In genomic region chr2:226891780-226892590, GRCh38 we compare ENCODE assay signal across 1 cellular context.
TF ChIP-seq lines count a peak whose summit lies in the region.

No MANE protein-coding gene starts in this region.

TF ChIP-seq in K562, 482 proteins besides CTCF, POLR2A, EP300 and RAD21 (continued from another document):
- TF ChIP-seq SETDB1 (IDR thresholded peaks at IDR 0.05; ENCODE audit: low read length) (no peak), KLF10 (CRISPR knock-in tag; IDR thresholded peaks at IDR 0.05) (no peak), KLF1 (tag; IDR thresholded peaks at IDR 0.05) (no peak), SFPQ (IDR thresholded peaks at IDR 0.05; ENCODE audit: low read depth, low read length) (no peak), LCOR (CRISPR knock-in tag; IDR thresholded peaks at IDR 0.05) (no peak), XRCC3 (IDR thresholded peaks at IDR 0.05) (no peak), U2AF2 (optimal IDR thresholded peaks at IDR 0.05; ENCODE audit: low read depth, low read length) (no peak)
- TF ChIP-seq, protein P1, sequence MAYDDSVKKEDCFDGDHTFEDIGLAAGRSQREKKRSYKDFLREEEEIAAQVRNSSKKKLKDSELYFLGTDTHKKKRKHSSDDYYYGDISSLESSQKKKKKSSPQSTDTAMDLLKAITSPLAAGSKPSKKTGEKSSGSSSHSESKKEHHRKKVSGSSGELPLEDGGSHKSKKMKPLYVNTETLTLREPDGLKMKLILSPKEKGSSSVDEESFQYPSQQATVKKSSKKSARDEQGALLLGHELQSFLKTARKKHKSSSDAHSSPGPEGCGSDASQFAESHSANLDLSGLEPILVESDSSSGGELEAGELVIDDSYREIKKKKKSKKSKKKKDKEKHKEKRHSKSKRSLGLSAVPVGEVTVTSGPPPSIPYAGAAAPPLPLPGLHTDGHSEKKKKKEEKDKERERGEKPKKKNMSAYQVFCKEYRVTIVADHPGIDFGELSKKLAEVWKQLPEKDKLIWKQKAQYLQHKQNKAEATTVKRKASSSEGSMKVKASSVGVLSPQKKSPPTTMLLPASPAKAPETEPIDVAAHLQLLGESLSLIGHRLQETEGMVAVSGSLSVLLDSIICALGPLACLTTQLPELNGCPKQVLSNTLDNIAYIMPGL (CRISPR knock-in tag; IDR thresholded peaks at IDR 0.05) = no peak
- TF ChIP-seq, protein P2, sequence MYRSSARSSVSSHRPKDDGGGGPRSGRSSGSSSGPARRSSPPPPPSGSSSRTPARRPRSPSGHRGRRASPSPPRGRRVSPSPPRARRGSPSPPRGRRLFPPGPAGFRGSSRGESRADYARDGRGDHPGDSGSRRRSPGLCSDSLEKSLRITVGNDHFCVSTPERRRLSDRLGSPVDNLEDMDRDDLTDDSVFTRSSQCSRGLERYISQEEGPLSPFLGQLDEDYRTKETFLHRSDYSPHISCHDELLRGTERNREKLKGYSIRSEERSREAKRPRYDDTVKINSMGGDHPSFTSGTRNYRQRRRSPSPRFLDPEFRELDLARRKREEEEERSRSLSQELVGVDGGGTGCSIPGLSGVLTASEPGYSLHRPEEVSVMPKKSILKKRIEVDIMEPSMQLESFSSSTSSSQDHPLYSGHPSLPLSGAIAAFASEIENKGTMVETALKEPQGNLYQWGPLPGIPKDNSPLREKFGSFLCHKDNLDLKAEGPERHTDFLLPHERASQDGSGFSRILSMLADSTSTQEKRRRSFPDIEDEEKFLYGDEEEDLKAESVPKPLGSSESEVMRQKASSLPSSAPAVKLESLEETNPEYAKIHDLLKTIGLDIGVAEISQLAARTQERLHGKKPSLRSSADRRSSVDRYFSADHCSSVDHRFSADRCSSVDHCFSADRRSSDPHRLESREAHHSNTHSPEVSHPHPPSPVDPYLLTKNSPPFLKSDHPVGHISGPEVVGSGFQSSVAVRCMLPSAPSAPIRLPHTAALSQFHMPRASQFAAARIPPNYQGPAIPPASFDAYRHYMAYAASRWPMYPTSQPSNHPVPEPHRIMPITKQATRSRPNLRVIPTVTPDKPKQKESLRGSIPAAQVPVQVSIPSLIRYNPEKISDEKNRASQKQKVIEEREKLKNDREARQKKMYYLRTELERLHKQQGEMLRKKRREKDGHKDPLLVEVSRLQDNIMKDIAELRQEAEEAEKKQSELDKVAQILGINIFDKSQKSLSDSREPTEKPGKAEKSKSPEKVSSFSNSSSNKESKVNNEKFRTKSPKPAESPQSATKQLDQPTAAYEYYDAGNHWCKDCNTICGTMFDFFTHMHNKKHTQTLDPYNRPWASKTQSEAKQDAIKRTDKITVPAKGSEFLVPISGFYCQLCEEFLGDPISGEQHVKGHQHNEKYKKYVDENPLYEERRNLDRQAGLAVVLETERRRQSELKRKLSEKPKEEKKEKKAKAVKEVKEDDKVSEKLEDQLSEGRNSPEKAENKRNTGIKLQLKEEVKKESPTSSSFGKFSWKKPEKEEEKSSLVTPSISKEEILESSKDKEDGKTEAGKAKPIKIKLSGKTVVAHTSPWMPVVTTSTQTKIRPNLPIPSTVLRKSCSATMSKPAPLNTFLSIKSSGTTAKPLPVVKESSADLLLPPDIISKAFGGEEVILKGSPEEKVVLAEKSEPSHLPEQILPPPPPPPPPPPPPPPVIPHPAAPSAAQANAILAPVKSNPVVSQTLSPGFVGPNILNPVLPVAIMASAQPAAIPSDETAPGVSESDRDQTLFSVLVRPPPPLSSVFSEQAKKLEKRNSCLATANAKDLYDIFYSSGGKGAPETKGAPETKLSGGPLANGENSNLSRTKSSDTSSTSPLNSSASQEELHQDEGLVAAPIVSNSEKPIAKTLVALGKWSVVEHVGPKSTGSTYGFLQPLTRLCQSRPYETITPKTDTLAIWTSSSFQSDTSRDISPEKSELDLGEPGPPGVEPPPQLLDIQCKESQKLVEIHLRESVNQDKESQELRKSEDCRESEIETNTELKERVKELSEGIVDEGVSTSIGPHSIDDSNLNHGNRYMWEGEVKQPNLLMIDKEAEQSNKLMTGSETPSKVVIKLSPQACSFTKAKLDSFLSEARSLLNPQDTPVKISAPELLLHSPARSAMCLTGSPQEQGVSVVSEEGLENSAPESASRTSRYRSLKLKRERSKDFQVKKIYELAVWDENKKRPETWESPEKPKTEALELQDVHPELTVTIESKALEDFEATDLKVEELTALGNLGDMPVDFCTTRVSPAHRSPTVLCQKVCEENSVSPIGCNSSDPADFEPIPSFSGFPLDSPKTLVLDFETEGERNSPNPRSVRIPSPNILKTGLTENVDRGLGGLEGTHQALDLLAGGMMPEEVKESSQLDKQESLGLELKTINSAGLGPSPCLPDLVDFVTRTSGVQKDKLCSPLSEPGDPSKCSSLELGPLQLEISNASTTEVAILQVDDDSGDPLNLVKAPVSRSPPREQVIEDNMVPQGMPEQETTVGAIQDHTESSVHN (IDR thresholded peaks at IDR 0.05; ENCODE audit: borderline replicate concordance in 1 of 2, low read depth in 1 of 2) = no peak
